17 cellular contexts compared by ENCODE assay signal in the genomic region with DNA sequence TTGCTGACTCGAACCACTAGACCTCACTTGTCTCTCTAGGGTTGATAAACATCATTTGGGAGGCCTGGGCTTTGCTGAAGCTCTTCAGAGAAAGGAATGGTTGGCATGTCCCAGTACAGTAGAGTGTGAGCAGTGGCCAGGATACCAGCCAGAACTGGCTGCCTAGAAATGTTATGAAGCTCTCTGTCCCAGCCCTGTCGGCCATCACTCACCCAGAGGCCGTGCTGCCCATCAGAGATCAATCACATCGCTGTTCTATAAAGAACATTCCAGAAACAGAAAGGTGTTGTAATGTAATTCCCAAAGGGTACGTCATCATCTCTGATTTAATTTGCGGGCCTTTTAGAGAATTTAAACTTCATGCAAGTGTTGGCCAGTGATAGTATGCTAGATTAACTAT.
DNase-seq lines count a peak whose midpoint lies in the region; TF ChIP-seq lines count a peak whose summit lies in the region.
"Had no signal": no experiment of that assay in that cellular context is flagged by ENCODE, and none has a peak within 500 bp of the region (broad histone marks: within the 10 kb centered on the region; RNA-seq: fewer than 3 reads in every experiment).

No MANE protein-coding gene starts in this region.

- H3K4me1 ChIP-seq in stomach smooth muscle (ENCODE audit: control insufficient read depth, insufficient read depth, low read length) (peaks cover 13% of the 10 kb centered on the region), endodermal cell (ENCODE audit: control insufficient read depth, insufficient read depth, low read length) (no peaks in the 10 kb centered on the region)

- no peaks in the 10 kb centered on the region for H3K9me3 Mint-ChIP-seq in endodermal cell
- H3K9me3 Mint-ChIP-seq: activated naive CD4-positive, alpha-beta T cell treated with anti-CD3 and anti-CD28 coated beads for 36 hours; activated T-cell treated with anti-CD3 and anti-CD28 coated beads, Interleukin-2, amount 50 U/mL, for 24 hours; central memory CD8-positive, alpha-beta T cell had no signal

- H3K4me3 Mint-ChIP-seq in endodermal cell: no peak overlapping the region
- H3K4me3 Mint-ChIP-seq: activated naive CD4-positive, alpha-beta T cell treated with anti-CD3 and anti-CD28 coated beads for 36 hours; activated T-cell treated with anti-CD3 and anti-CD28 coated beads, Interleukin-2, amount 50 U/mL, for 24 hours; central memory CD8-positive, alpha-beta T cell had no signal

- H3K27ac ChIP-seq in KOPT-K1 (ENCODE audit: low read depth, low read length, poor library complexity, severe bottlenecking): peak overlapping the region; percentile 90
- peak overlapping the region; percentile 17 for H3K27ac ChIP-seq in brain microvascular endothelial cell
- H3K27ac ChIP-seq in stomach smooth muscle (ENCODE audit: low read length): peak overlapping the region; percentile 31
- H3K27ac ChIP-seq in endodermal cell (ENCODE audit: low read depth, low read length): no peak overlapping the region
- H3K27ac ChIP-seq: epithelial cell of prostate had no signal

- H3K4me1 Mint-ChIP-seq in endodermal cell: peaks cover 17% of the 10 kb centered on the region
- H3K4me1 Mint-ChIP-seq: central memory CD8-positive, alpha-beta T cell had no signal

- no peak for DNase-seq in brain microvascular endothelial cell
- DNase-seq in iris pigment epithelial cell (ENCODE audit: low read depth): peak; percentile 49
- no peak for DNase-seq in hypothalamus (lab: John Stamatoyannopoulos, UW)
- no peak for DNase-seq in endodermal cell
- no peak for DNase-seq in T1000 (lab: John Stamatoyannopoulos, UW)
- DNase-seq: activated CD4-positive, CD25-positive, alpha-beta regulatory T cell treated with anti-CD3 and anti-CD28 coated beads, Interleukin-2, amount 50 U/mL, for 72 hours; activated naive CD4-positive, alpha-beta T cell treated with anti-CD3 and anti-CD28 coated beads for 36 hours; activated T-cell treated with anti-CD3 and anti-CD28 coated beads, Interleukin-2, amount 50 U/mL, for 24 hours; amygdala; dorsolateral prefrontal cortex; NCI-H69; stimulated activated CD8-positive, alpha-beta memory T cell treated with anti-CD3 and anti-CD28 coated beads, Interleukin-4, amount 100 ng/mL, for 48 hours had no signal

- H3K36me3 ChIP-seq in KOPT-K1 (ENCODE audit: insufficient read depth, low read length) (peaks cover 2% of the 10 kb centered on the region; the same call in 1 of the 2 replicates), brain microvascular endothelial cell (replicated peaks) (peaks cover 86% of the 10 kb centered on the region), stomach smooth muscle (ENCODE audit: control insufficient read depth in 2 of 2, insufficient read depth in 2 of 2, low read length in 2 of 2) (peaks cover 35% of the 10 kb centered on the region in 2 donors), endodermal cell (ENCODE audit: control insufficient read depth, insufficient read depth, low read length) (peaks cover 29% of the 10 kb centered on the region)

- no peaks in the 10 kb centered on the region for H3K27me3 Mint-ChIP-seq in endodermal cell (ENCODE audit: insufficient read depth)

- H3K9ac ChIP-seq in stomach smooth muscle (ENCODE audit: low read length in 2 of 2) (no peak overlapping the region), endodermal cell (ENCODE audit: extremely low read depth, low read length, poor library complexity, severe bottlenecking) (no peak overlapping the region)

- in situ Hi-C loops in brain microvascular endothelial cell (cut with HindIII; ENCODE audit: low pct_ligation_motif_present, low sequenced_read_pairs): no loop called here

- H3K4me3 ChIP-seq in brain microvascular endothelial cell (ENCODE audit: low read depth, low read length) (no peak overlapping the region), stomach smooth muscle (ENCODE audit: low read length in 2 of 2) (no peak overlapping the region), endodermal cell (ENCODE audit: low read length) (no peak overlapping the region)
- H3K4me3 ChIP-seq: dorsolateral prefrontal cortex, lung had no signal

- H3K9me3 ChIP-seq in KOPT-K1 (ENCODE audit: insufficient read depth, low read length, poor library complexity, severe bottlenecking) (no peaks in the 10 kb centered on the region), stomach smooth muscle (ENCODE audit: control insufficient read depth in 2 of 2, low read length in 2 of 2) (no peaks in the 10 kb centered on the region), endodermal cell (ENCODE audit: control insufficient read depth, low read length) (no peaks in the 10 kb centered on the region)

- H3K36me3 Mint-ChIP-seq in endodermal cell (ENCODE audit: low read depth): peaks cover 68% of the 10 kb centered on the region

- TF ChIP-seq CTCF in brain microvascular endothelial cell (IDR thresholded peaks at IDR 0.05; ENCODE audit: low read depth, low read length, missing control alignments) (no peak), endodermal cell (conservative IDR thresholded peaks at IDR 0.05) (no peak)

- 94% methylated on average over 5 to 6 of the region's 6 CpGs for WGBS in endodermal cell (ENCODE audit: insufficient coverage in 1 of 2, insufficient read length in 1 of 2), 2 experiments

- no peak overlapping the region for H3K27ac Mint-ChIP-seq in endodermal cell
- H3K27ac Mint-ChIP-seq: activated naive CD4-positive, alpha-beta T cell treated with anti-CD3 and anti-CD28 coated beads for 36 hours; activated T-cell treated with anti-CD3 and anti-CD28 coated beads, Interleukin-2, amount 50 U/mL, for 24 hours had no signal

- H3K27me3 ChIP-seq in brain microvascular endothelial cell (replicated peaks): no peaks in the 10 kb centered on the region
- H3K27me3 ChIP-seq in stomach smooth muscle (ENCODE audit: control insufficient read depth in 1 of 2, insufficient read depth in 2 of 2, low read length in 2 of 2): no peaks in the 10 kb centered on the region
- no peaks in the 10 kb centered on the region for H3K27me3 ChIP-seq in endodermal cell (ENCODE audit: control insufficient read depth, insufficient read depth, low read length, poor library complexity, severe bottlenecking)
- H3K27me3 ChIP-seq: dorsolateral prefrontal cortex had no signal
